ENCODE assay signal across 9 cellular contexts in genomic region chr11:4181780-4182721, GRCh38.
DNase-seq lines count a peak whose midpoint lies in the region; ATAC-seq and TF ChIP-seq lines count a peak whose summit lies in the region.
"Had no signal": no experiment of that assay in that cellular context is flagged by ENCODE, and none has a peak within 500 bp of the region (broad histone marks: within the 10 kb centered on the region; RNA-seq: fewer than 3 reads in every experiment).

No MANE protein-coding gene starts in this region.

- POLR2A ChIA-PET in BJ (lab: Charles Lee) = no interaction called here

- peaks cover 5% of the 10 kb centered on the region for H3K27me3 Mint-ChIP-seq in activated T-cell treated with anti-CD3 and anti-CD28 coated beads, Interleukin-2, amount 50 U/mL, for 72 hours (ENCODE audit: low read depth)

- H3K4me1 Mint-ChIP-seq in activated T-cell treated with anti-CD3 and anti-CD28 coated beads, Interleukin-2, amount 50 U/mL, for 72 hours (ENCODE audit: low read depth) = peaks cover 5% of the 10 kb centered on the region

- no peaks in the 10 kb centered on the region for H3K36me3 ChIP-seq in BJ (ENCODE audit: control insufficient read depth, insufficient read depth, low read length)

- peak; percentile 89 for TF ChIP-seq CTCF in BJ (IDR thresholded peaks at IDR 0.05; ENCODE audit: insufficient read depth, low read depth, low read length)

- intact Hi-C loops in cardiac septum (cut with DNase I) = loop anchor here (5.0 kb wide), 1 partner anchor 360 kb away; no protein-coding TSS in a partner anchor

- no peak for DNase-seq in BJ (ENCODE audit: low read depth)
- peak; percentile 2 for DNase-seq in NCI-H345 treated with DMSO at 0.1 percent for 48 hours (lab: John Stamatoyannopoulos, UW; ENCODE audit: unreplicated experiment)
- peak; percentile 63 to 64 for DNase-seq in activated T-cell treated with anti-CD3 and anti-CD28 coated beads, Interleukin-2, amount 50 U/mL, for 72 hours
- DNase-seq in cardiac septum (ENCODE audit: low spot score) = peak; percentile 80
- DNase-seq in skeletal muscle cell (ENCODE audit: low read depth) = peak; percentile 7
- DNase-seq in activated CD4-positive, CD25-positive, alpha-beta regulatory T cell (lab: John Stamatoyannopoulos, UW) = no peak

- H3K4me3 Mint-ChIP-seq in activated T-cell treated with anti-CD3 and anti-CD28 coated beads, Interleukin-2, amount 50 U/mL, for 72 hours = no peak overlapping the region

- no peak overlapping the region for H3K27ac Mint-ChIP-seq in activated T-cell treated with anti-CD3 and anti-CD28 coated beads, Interleukin-2, amount 50 U/mL, for 72 hours

- no peaks in the 10 kb centered on the region for H3K27me3 ChIP-seq in BJ (ENCODE audit: control insufficient read depth, insufficient read depth, low read length)

- H3K4me3 ChIP-seq in BJ (ENCODE audit: low read depth, low read length) (no peak overlapping the region), skeletal muscle cell (ENCODE audit: low read depth, low read length) (no peak overlapping the region)
- H3K4me3 ChIP-seq: skin epidermis had no signal

- peak; percentile 44 for ATAC-seq in GM18499 (IDR thresholded peaks at IDR 0.05; ENCODE audit: insufficient read depth, unreplicated experiment)
- ATAC-seq in HG02970 (IDR thresholded peaks at IDR 0.05; ENCODE audit: low FRiP score, unreplicated experiment) = peak; percentile 55
- ATAC-seq in activated T-cell treated with anti-CD3 and anti-CD28 coated beads, Interleukin-2, amount 50 U/mL, for 72 hours (replicated peaks in 1 of 2) = peak; percentile 81 to 83

- H3K36me3 Mint-ChIP-seq in activated T-cell treated with anti-CD3 and anti-CD28 coated beads, Interleukin-2, amount 50 U/mL, for 72 hours (ENCODE audit: insufficient read depth in 2 of 2) = no peaks in the 10 kb centered on the region

- no peaks in the 10 kb centered on the region for H3K9me3 Mint-ChIP-seq in activated T-cell treated with anti-CD3 and anti-CD28 coated beads, Interleukin-2, amount 50 U/mL, for 72 hours

- CTCF ChIA-PET in BJ (lab: Yijun Ruan, JAX) = interaction anchor here (0.7 to 3.6 kb wide), 14 partner anchors 10 to 826 kb away, joined by 3 to 17 read pairs (median 3); no protein-coding TSS in a partner anchor

Comparison
In these comparisons a context has a peak if more than half of its experiments do, and no peak if none do; other contexts are left out.
1. DNase-seq: peak in NCI-H345 treated with DMSO at 0.1 percent for 48 hours (single experiment), activated T-cell treated with anti-CD3 and anti-CD28 coated beads, Interleukin-2, amount 50 U/mL, for 72 hours (2 of 2), cardiac septum (single experiment) and skeletal muscle cell (single experiment); none in BJ (single experiment) and activated CD4-positive, CD25-positive, alpha-beta regulatory T cell (0 of 4).
2. Peak in every context shown above with its lines, with median percentiles within 50 percentile points of each other: ATAC-seq.